1 cellular context compared by ENCODE assay signal in genomic region chr3:16523778-16524177, GRCh38.
TF ChIP-seq lines count a peak whose summit lies in the region.

No MANE protein-coding gene starts in this region.

TF ChIP-seq in K562, 482 proteins besides CTCF, POLR2A, EP300 and RAD21:
- TF ChIP-seq MCM2 (IDR thresholded peaks at IDR 0.05; ENCODE audit: low read depth): no peak
- TF ChIP-seq FOSL1 (tag; conservative IDR thresholded peaks at IDR 0.05): 0 out of 2 replicates have a peak, but pooled peaks have one; percentile 38
- TF ChIP-seq NEUROD1 (IDR thresholded peaks at IDR 0.05; ENCODE audit: borderline replicate concordance, low read depth, low read length, partially characterized antibody): no peak
